ENCODE assay signal across 8 cellular contexts in the genomic region with DNA sequence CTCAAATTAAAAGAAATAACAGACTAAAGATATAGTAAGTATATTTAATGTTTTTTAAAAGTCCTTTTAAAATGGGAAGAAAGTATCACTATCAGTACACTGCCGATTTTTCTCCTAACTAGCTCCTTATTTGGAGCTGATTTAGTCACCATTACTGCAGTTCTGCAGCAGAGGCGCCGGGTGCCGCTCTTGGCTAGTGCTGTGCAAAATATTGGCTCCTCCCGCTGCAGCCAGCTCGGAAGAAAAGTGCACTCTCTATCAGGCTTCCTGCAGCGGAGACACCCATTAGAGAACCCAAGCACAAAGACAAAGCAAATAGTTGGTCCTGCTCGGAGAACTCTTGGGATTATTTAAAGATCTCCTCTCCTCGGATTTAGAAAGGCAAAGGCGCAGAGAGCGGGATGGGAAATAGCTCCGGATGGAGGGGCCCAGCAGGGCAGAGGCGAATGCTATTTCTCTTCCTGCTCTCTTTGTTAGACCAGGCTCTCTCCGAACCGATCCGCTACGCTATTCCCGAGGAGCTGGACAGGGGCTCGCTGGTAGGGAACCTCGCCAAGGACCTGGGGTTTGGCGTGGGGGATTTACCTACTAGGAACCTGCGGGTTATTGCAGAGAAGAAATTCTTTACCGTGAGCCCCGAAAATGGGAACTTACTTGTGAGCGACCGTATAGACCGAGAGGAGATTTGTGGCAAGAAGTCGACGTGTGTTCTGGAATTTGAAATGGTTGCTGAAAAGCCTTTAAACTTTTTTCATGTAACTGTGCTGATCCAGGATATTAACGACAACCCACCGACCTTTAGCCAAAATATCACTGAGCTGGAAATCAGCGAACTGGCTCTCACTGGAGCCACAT. TPM values are rescaled to one million over a fixed set of nuclear protein-coding genes. Genes with fewer than 3 reads are reported as not detected.
DNase-seq lines count a peak whose midpoint lies in the region; ATAC-seq and TF ChIP-seq lines count a peak whose summit lies in the region.

TSS of gene PCDHGB3 (plus strand) at position 249 of the 855 bp plus-strand sequence. CDS start at position 402, 153 bp downstream.

- TF ChIP-seq EP300 in transverse colon (IDR thresholded peaks at IDR 0.05; ENCODE audit: low read depth), result no peak

- DNase-seq in AG09309 (ENCODE audit: low read depth) (no peak), right cardiac atrium (peak in 2 of 3 donors; percentile 68 to 75), transverse colon (peak; percentile 21), DMS79 treated with DMSO at 0.1 percent for 48 hours (lab: John Stamatoyannopoulos, UW) (no peak)
- peak; percentile 77 for DNase-seq in activated effector memory CD4-positive, alpha-beta T cell treated with anti-CD3 and anti-CD28 coated beads, Interleukin-2, amount 50 U/mL, for 16 hours

- no peaks in the 10 kb centered on the region for H3K27me3 ChIP-seq in right cardiac atrium (ENCODE audit: control insufficient read depth, insufficient read depth)
- peaks cover 15% of the 10 kb centered on the region for H3K27me3 ChIP-seq in transverse colon

- in situ Hi-C loops in transverse colon (cut with MboI; ENCODE audit: low pct_ligation_motif_present in 1 of 4, low pct_unique_long_range_greater_than_20kb in 1 of 4, low sequenced_read_pairs in 3 of 4), result loop anchor here in 1 of 4 donors (25.0 kb wide), 1 partner anchor 192 kb away; no protein-coding TSS in a partner anchor

- peaks cover 0 to 3% (median 0%) of the 10 kb centered on the region in 4 donors for H3K36me3 ChIP-seq in transverse colon

- no peak within 1 kb of the TSS for H3K27ac ChIP-seq in right cardiac atrium (ENCODE audit: low read length)
- no peak within 1 kb of the TSS for H3K27ac ChIP-seq in transverse colon

- TF ChIP-seq CTCF in AG09309 (IDR thresholded peaks at IDR 0.05; ENCODE audit: control insufficient read depth, insufficient read depth, low read depth, low read length, missing control alignments) (peak; percentile 63), transverse colon (IDR thresholded peaks at IDR 0.05) (peak in 1 of 5 experiments; percentile 14)

- intact Hi-C loops in right cardiac atrium (cut with DNase I), result loop anchor here in 1 of 4 donors (10.0 kb wide), 1 partner anchor 55 kb away; the partner anchor contains the start of gene PCDHGA11
- intact Hi-C loops in transverse colon (cut with DNase I; ENCODE audit: low total_unique reads), result no loop called here

- H3K4me1 ChIP-seq in right cardiac atrium (ENCODE audit: control insufficient read depth, insufficient read depth, low read length), result no peaks in the 10 kb centered on the region
- H3K4me1 ChIP-seq in transverse colon, result no peaks in the 10 kb centered on the region

- peaks cover 23% of the 10 kb centered on the region for H3K9me3 ChIP-seq in right cardiac atrium (ENCODE audit: control insufficient read depth, low read length)
- H3K9me3 ChIP-seq in transverse colon, result peaks cover 26 to 95% of the 10 kb centered on the region in 2 donors

- peak within 1 kb of the TSS; percentile 32 for H3K4me3 ChIP-seq in AG09309 (ENCODE audit: control insufficient read depth, low read depth, low read length)
- peak within 1 kb of the TSS; percentile 39 for H3K4me3 ChIP-seq in right cardiac atrium (ENCODE audit: low read length)
- peak within 1 kb of the TSS in 1 of 4 donors; percentile 30 for H3K4me3 ChIP-seq in transverse colon

- no peak for TF ChIP-seq POLR2A in transverse colon (IDR thresholded peaks at IDR 0.05)

- ATAC-seq in GM19043 (IDR thresholded peaks at IDR 0.05; ENCODE audit: low read depth, unreplicated experiment), result peak; percentile 74
- peak; percentile 59 for ATAC-seq in HG03457 (IDR thresholded peaks at IDR 0.05; ENCODE audit: unreplicated experiment)
- peak; percentile 81 to 87 for ATAC-seq in right cardiac atrium
- ATAC-seq in GM19397 (IDR thresholded peaks at IDR 0.05; ENCODE audit: unreplicated experiment), result no peak

- WGBS in right cardiac atrium, result 19% methylated on average over 32 of the region's 32 CpGs
- WGBS in transverse colon (ENCODE audit: low coverage in 1 of 2), 2 donors, result 47 to 52% methylated on average over 12 to 32 of the region's 32 CpGs

RNA-seq across cellular contexts. Expression of gene PCDHGB3, which starts in this region (rescaled TPM):
- total RNA-seq in right cardiac atrium (1 to 10 TPM; 4.8 to 5.5 (median 5.1) TPM), transverse colon (1 to 10 TPM; 1.4 to 3.8 (median 2.6) TPM)
- polyA plus RNA-seq in right cardiac atrium, result 1.7 TPM

Comparison
In these comparisons a context has a peak if more than half of its experiments do, and no peak if none do; other contexts are left out.
1. DNase-seq: peak in activated effector memory CD4-positive, alpha-beta T cell treated with anti-CD3 and anti-CD28 coated beads, Interleukin-2, amount 50 U/mL, for 16 hours (single experiment), right cardiac atrium (2 of 3) and transverse colon (single experiment); none in AG09309 (single experiment) and DMS79 treated with DMSO at 0.1 percent for 48 hours (single experiment).